In the genomic region with DNA sequence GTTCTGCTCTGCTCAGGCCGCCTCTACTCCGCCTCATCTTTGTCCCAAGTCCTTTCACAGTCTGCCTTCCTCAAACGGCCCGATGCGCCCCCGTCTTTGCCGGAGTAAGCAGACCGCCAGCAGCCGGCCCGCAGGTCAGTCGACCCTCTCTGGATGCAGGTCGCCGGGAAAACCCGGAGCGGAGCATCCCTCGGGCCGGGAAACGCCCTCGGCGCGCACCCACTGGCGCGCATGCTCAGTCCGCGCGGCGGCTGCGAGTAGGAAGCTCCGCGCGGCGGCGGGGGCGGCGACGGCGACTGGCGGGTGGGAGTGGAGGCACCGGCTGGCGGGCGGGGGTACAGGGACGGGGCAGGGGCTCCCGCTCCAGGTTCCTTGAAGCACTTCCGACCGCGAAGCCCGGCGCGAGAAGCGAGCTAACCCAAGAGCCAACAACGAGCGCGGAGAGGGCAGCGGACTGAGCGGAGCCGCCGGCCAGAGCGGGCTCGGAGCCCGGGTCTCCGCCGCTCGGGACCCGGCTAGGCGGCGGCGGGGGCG, we compare ENCODE assay signal across 7 cellular contexts. TPM values are rescaled to one million over a fixed set of nuclear protein-coding genes. Genes with fewer than 3 reads are reported as not detected.
DNase-seq lines count a peak whose midpoint lies in the region; ATAC-seq, FAIRE-seq and TF ChIP-seq lines count a peak whose summit lies in the region.

A gene (plus strand): TSS at position 286 of the 534 bp plus-strand sequence. CDS start 252 bp downstream, outside the sequence.

- no peak for TF ChIP-seq RAD21 in K562 (CRISPR knock-in tag; conservative IDR thresholded peaks at IDR 0.05 in 1 of 2, IDR thresholded peaks at IDR 0.05 in 1 of 2)

- no peaks in the 10 kb centered on the region for H3K9me3 ChIP-seq in K562 (replicated peaks; ENCODE audit: control insufficient read depth, insufficient read depth, low read depth, low read length)
- no peaks in the 10 kb centered on the region for H3K9me3 ChIP-seq in iPS DF 6.9 (ENCODE audit: control insufficient read depth, insufficient read depth, low read length)
- H3K9me3 ChIP-seq in gastrocnemius medialis = no peaks in the 10 kb centered on the region

- H3K4me3 ChIP-seq in K562 (no peak within 1 kb of the TSS), iPS DF 6.9 (ENCODE audit: low read length) (peak within 1 kb of the TSS; percentile 91), gastrocnemius medialis (peak within 1 kb of the TSS; percentile 62 to 77 (median 73))

- 23% methylated on average over 30 of the region's 68 CpGs for WGBS in K562 (ENCODE audit: insufficient coverage, low coverage, missing lambda C conversion rate)
- WGBS in iPS DF 6.9 (ENCODE audit: insufficient coverage, insufficient read length) = no CpG with 5 or more reads among the region's 68 CpGs

- H3K4me1 ChIP-seq in K562 (replicated peaks in 1 of 2; ENCODE audit: control insufficient read depth in 2 of 2, insufficient read depth in 2 of 2, low read length in 2 of 2) = peaks cover 0 to 16% of the 10 kb centered on the region in 2 experiments; a peak in 1 of 5 replicates
- no peaks in the 10 kb centered on the region for H3K4me1 ChIP-seq in iPS DF 6.9 (ENCODE audit: control insufficient read depth, insufficient read depth, low read length)
- peaks cover 20 to 21% of the 10 kb centered on the region in 2 donors for H3K4me1 ChIP-seq in gastrocnemius medialis

- no peaks in the 10 kb centered on the region for H3K9me1 ChIP-seq in K562 (ENCODE audit: control insufficient read depth, insufficient read depth, low read length)

- in situ Hi-C loops in K562 (cut with MboI) = no loop called here
- in situ Hi-C loops in gastrocnemius medialis (cut with MboI; ENCODE audit: low sequenced_read_pairs in 4 of 4) = no loop called here

- no peaks in the 10 kb centered on the region for H4K20me1 ChIP-seq in K562 (replicated peaks; ENCODE audit: control insufficient read depth, insufficient read depth, low read length)

- ATAC-seq in GM18502 (IDR thresholded peaks at IDR 0.05; ENCODE audit: poor library complexity, unreplicated experiment) (peak; percentile 80), HG02798 (IDR thresholded peaks at IDR 0.05; ENCODE audit: poor library complexity, unreplicated experiment) (peak; percentile 74), K562 (peak; percentile 58; the same call in 2 of the 3 replicates), gastrocnemius medialis (peak; percentile 72 to 80)

- H3K9ac ChIP-seq in K562 (ENCODE audit: insufficient read depth in 1 of 2, low read depth in 2 of 2, low read length in 2 of 2) = no peak within 1 kb of the TSS

- intact Hi-C loops in K562 (cut with micrococcal nuclease) = no loop called here
- intact Hi-C loops in gastrocnemius medialis (cut with DNase I; ENCODE audit: low total_unique reads) = loop anchor here (1.0 to 10.0 kb wide), 3 partner anchors 160 to 249 kb away; a partner anchor contains a TSS

- CTCF ChIA-PET in K562 (lab: Yijun Ruan, JAX; ENCODE audit: low intra/inter-chr PET ratio) = no interaction called here

- TF ChIP-seq POLR2A in K562 (conservative IDR thresholded peaks at IDR 0.05) = no peak
- TF ChIP-seq POLR2A in gastrocnemius medialis (IDR thresholded peaks at IDR 0.05) = peak; percentile 2 to 30

- H3K36me3 ChIP-seq in K562 (ENCODE audit: control insufficient read depth, insufficient read depth, low read length) (no peaks in the 10 kb centered on the region), iPS DF 6.9 (ENCODE audit: control insufficient read depth, insufficient read depth, low read length) (no peaks in the 10 kb centered on the region), gastrocnemius medialis (no peaks in the 10 kb centered on the region)

- TF ChIP-seq CTCF in K562 (IDR thresholded peaks at IDR 0.05 in 2 of 3, conservative IDR thresholded peaks at IDR 0.05 in 1 of 3; ENCODE audit: insufficient read depth in 2 of 3, low read depth in 1 of 3, low read length in 3 of 3) = no peak
- TF ChIP-seq CTCF in gastrocnemius medialis (IDR thresholded peaks at IDR 0.05 in 4 of 5, conservative IDR thresholded peaks at IDR 0.05 in 1 of 5) = no peak

- no peaks in the 10 kb centered on the region for H3K79me2 ChIP-seq in K562 (ENCODE audit: control insufficient read depth, insufficient read depth, low read length)

- no TSS peak for BruUV-seq in K562 (replicated peaks; lab: Mats Ljungman, UMichigan)

- H3K4me2 ChIP-seq in K562 (ENCODE audit: insufficient read depth, low read length) = no peak within 1 kb of the TSS

- TF ChIP-seq EP300 in K562 (IDR thresholded peaks at IDR 0.05; ENCODE audit: low read length) = no peak

- H2AFZ ChIP-seq in K562 (ENCODE audit: low read depth, low read length) = no peak within 1 kb of the TSS

- DNase-seq in NCI-H1436 (lab: John Stamatoyannopoulos, UW) = peak; percentile 84
- peak; percentile 78 for DNase-seq in T-helper 9 cell
- peak in 2 of 4 experiments; percentile 18 to 32 for DNase-seq in K562 (ENCODE audit: extremely low read depth in 1 of 4, low spot score in 3 of 4)
- peak; percentile 61 for DNase-seq in iPS DF 6.9 (ENCODE audit: low read depth, low spot score)
- peak; percentile 39 to 57 for DNase-seq in gastrocnemius medialis

- H3K27ac ChIP-seq in K562 (ENCODE audit: extremely low read depth, low read depth, low read length) (no peak within 1 kb of the TSS), iPS DF 6.9 (ENCODE audit: low read length) (no peak within 1 kb of the TSS), gastrocnemius medialis (peak within 1 kb of the TSS in 3 of 4 donors; percentile 27 to 62 (median 46))

- no peak for FAIRE-seq in K562 (lab: Jason Lieb, UNC)

- POLR2A ChIA-PET in K562 (lab: Yijun Ruan, JAX) = no interaction called here

- peaks cover 9 to 30% of the 10 kb centered on the region in 2 experiments; a peak in 3 of 5 replicates for H3K27me3 ChIP-seq in K562 (ENCODE audit: control insufficient read depth in 2 of 2, insufficient read depth in 2 of 2, low read length in 2 of 2)
- no peaks in the 10 kb centered on the region; the same call in 1 of the 2 replicates for H3K27me3 ChIP-seq in iPS DF 6.9 (ENCODE audit: control insufficient read depth, insufficient read depth, low read length)
- peaks cover 28 to 38% (median 36%) of the 10 kb centered on the region in 3 donors for H3K27me3 ChIP-seq in gastrocnemius medialis

TF ChIP-seq in K562, 482 proteins besides CTCF, POLR2A, EP300 and RAD21 (continues in another document):
- TF ChIP-seq, protein P1, sequence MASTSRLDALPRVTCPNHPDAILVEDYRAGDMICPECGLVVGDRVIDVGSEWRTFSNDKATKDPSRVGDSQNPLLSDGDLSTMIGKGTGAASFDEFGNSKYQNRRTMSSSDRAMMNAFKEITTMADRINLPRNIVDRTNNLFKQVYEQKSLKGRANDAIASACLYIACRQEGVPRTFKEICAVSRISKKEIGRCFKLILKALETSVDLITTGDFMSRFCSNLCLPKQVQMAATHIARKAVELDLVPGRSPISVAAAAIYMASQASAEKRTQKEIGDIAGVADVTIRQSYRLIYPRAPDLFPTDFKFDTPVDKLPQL (IDR thresholded peaks at IDR 0.05; ENCODE audit: extremely low read depth, insufficient read length) = no peak
- no peak for TF ChIP-seq KLF10 (CRISPR knock-in tag; IDR thresholded peaks at IDR 0.05)
- TF ChIP-seq ZNF76 (CRISPR knock-in tag; IDR thresholded peaks at IDR 0.05; ENCODE audit: borderline replicate concordance) = no peak
- TF ChIP-seq, protein P2, sequence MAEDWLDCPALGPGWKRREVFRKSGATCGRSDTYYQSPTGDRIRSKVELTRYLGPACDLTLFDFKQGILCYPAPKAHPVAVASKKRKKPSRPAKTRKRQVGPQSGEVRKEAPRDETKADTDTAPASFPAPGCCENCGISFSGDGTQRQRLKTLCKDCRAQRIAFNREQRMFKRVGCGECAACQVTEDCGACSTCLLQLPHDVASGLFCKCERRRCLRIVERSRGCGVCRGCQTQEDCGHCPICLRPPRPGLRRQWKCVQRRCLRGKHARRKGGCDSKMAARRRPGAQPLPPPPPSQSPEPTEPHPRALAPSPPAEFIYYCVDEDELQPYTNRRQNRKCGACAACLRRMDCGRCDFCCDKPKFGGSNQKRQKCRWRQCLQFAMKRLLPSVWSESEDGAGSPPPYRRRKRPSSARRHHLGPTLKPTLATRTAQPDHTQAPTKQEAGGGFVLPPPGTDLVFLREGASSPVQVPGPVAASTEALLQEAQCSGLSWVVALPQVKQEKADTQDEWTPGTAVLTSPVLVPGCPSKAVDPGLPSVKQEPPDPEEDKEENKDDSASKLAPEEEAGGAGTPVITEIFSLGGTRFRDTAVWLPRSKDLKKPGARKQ (CRISPR knock-in tag; IDR thresholded peaks at IDR 0.05) = no peak
- TF ChIP-seq BACH1 (tag; IDR thresholded peaks at IDR 0.05) = no peak
- TF ChIP-seq ZKSCAN3 (CRISPR knock-in tag; IDR thresholded peaks at IDR 0.05) = no peak
- no peak for TF ChIP-seq ZBTB7A (IDR thresholded peaks at IDR 0.05; ENCODE audit: borderline replicate concordance, control insufficient read depth, low read depth, low read length)
- no peak for TF ChIP-seq SREBF1 (IDR thresholded peaks at IDR 0.05; ENCODE audit: borderline replicate concordance, low read depth, low read length)
- TF ChIP-seq ZNF764 (CRISPR knock-in tag; IDR thresholded peaks at IDR 0.05; ENCODE audit: low read depth) = no peak
- TF ChIP-seq RUNX1 (IDR thresholded peaks at IDR 0.05; ENCODE audit: low read depth) = no peak
- TF ChIP-seq BRCA1 (IDR thresholded peaks at IDR 0.05) = no peak
- no peak for TF ChIP-seq BRCA1 (CRISPR knock-in tag; IDR thresholded peaks at IDR 0.05)
- no peak for TF ChIP-seq TAF9B (IDR thresholded peaks at IDR 0.05; ENCODE audit: partially characterized antibody)
- TF ChIP-seq U2AF1 (optimal IDR thresholded peaks at IDR 0.05; ENCODE audit: low read depth, low read length) = no peak

RNA-seq across cellular contexts. Expression of the gene that starts here (rescaled TPM):
- not detected in 2 replicates for total RNA-seq in K562 (2011; cell fraction: chromatin; rRNA removed; ENCODE audit: low replicate concordance)
- not detected in 2 replicates for total RNA-seq in K562 (2011; cell fraction: nucleolus; rRNA removed)
- not detected in 2 replicates for total RNA-seq in K562 (2011; cell fraction: nucleoplasm; rRNA removed)
- total RNA-seq in K562 (2014; rRNA removed) = not detected in 2 replicates
- total RNA-seq in K562 (2014; rRNA removed; fragmentation: Illumina TruSeq; extraction: Trizol) = not detected in 2 replicates
- not detected in 2 replicates for total RNA-seq in K562 (2015; rRNA removed; fragmentation: Illumina TruSeq; extraction: Trizol)
- not detected in 2 replicates for total RNA-seq in K562 (2021)
- polyA plus RNA-seq in K562 (2011; rRNA removed) = not detected in 2 replicates
- not detected in 2 replicates for polyA plus RNA-seq in K562 (2011; cell fraction: cytosol; rRNA removed)
- polyA plus RNA-seq in K562 (2011; cell fraction: nucleus; rRNA removed) = not detected in 2 replicates
- polyA plus RNA-seq in K562 (2012) = not detected in 2 replicates
- not detected in 2 replicates for polyA plus RNA-seq in K562 (2014; fragmentation: Illumina TruSeq; extraction: Trizol)
- not detected for polyA plus RNA-seq in K562 (2014; fragmentation: Nextera tagmentation; extraction: Ambion mirVana)
- polyA plus RNA-seq in K562 (2014; rRNA removed) = not detected in 2 replicates
- not detected in 2 replicates for polyA minus RNA-seq in K562 (2011; rRNA and poly(A)+ RNA removed)
- not detected in 2 replicates for polyA minus RNA-seq in K562 (2011; cell fraction: cytosol; rRNA and poly(A)+ RNA removed)
- not detected in 2 replicates for polyA minus RNA-seq in K562 (2011; cell fraction: nucleus; rRNA and poly(A)+ RNA removed)
- total RNA-seq in gastrocnemius medialis = 1 to 10 TPM in 2 of 4 donors, under 1 TPM in 2; 0.67 to 8.5 (median 2.4) TPM

Comparison
In these comparisons a context has a peak if more than half of its experiments do, and no peak if none do; other contexts are left out.
1. Peak in ATAC-seq in K562; RNA of the gene not detected or under 1 TPM.
2. H3K27ac ChIP-seq: peak in gastrocnemius medialis (3 of 4); none in K562 (single experiment) and iPS DF 6.9 (single experiment).
3. Peak in every context shown above with its lines, with median percentiles within 50 percentile points of each other: ATAC-seq.